ENCODE assay signal across 8 cellular contexts in genomic region chr11:65574963-65575567, GRCh38. TPM values are rescaled to one million over a fixed set of nuclear protein-coding genes. Genes with fewer than 3 reads are reported as not detected.
A peak's percentile ranks its signal among the peaks of the same experiment; 100 is the strongest.
DNase-seq lines count a peak whose midpoint lies in the region; ATAC-seq and TF ChIP-seq lines count a peak whose summit lies in the region.

No MANE protein-coding gene starts in this region.

- H3K4me3 ChIP-seq in GM23338 (peak overlapping the region; percentile 57), Peyer's patch (peak overlapping the region; percentile 77 to 96 (median 87)), endodermal cell (ENCODE audit: low read length) (peak overlapping the region; percentile 74), neuronal stem cell (ENCODE audit: low read length in 2 of 2) (peak overlapping the region in 1 of 2 donors; percentile 51)

- H3F3A ChIP-seq in GM23338 (replicated peaks; ENCODE audit: low read depth): peaks cover 32% of the 10 kb centered on the region

- H3K27ac ChIP-seq in GM23338 (ENCODE audit: low read depth) (no peak overlapping the region), Peyer's patch (peak overlapping the region; percentile 90 to 97 (median 94)), endodermal cell (ENCODE audit: low read depth, low read length) (no peak overlapping the region), neuronal stem cell (replicated peaks; ENCODE audit: low read length) (no peak overlapping the region)

- no peak overlapping the region for H2BK120ac ChIP-seq in neuronal stem cell (ENCODE audit: low read depth, low read length)

- H3K36me3 Mint-ChIP-seq in GM23338 (ENCODE audit: low read depth) (peaks cover 9% of the 10 kb centered on the region), endodermal cell (ENCODE audit: low read depth) (peaks cover 4% of the 10 kb centered on the region)

- H3K9me3 Mint-ChIP-seq in GM23338: no peaks in the 10 kb centered on the region
- H3K9me3 Mint-ChIP-seq in endodermal cell: no peaks in the 10 kb centered on the region

- no peak overlapping the region for H4K91ac ChIP-seq in neuronal stem cell (ENCODE audit: low read depth, low read length, poor library complexity)

- ATAC-seq in GM23338 (no peak), HG02852 (IDR thresholded peaks at IDR 0.05; ENCODE audit: unreplicated experiment) (no peak), HG03460 (IDR thresholded peaks at IDR 0.05; ENCODE audit: unreplicated experiment) (no peak), HG03097 (IDR thresholded peaks at IDR 0.05; ENCODE audit: low FRiP score, unreplicated experiment) (no peak)

- H3K4ac ChIP-seq in neuronal stem cell (ENCODE audit: low read length): no peak overlapping the region

- peaks cover 10% of the 10 kb centered on the region for H4K20me1 ChIP-seq in GM23338 (replicated peaks; ENCODE audit: insufficient read depth)

- H3K4me1 Mint-ChIP-seq in GM23338: peaks cover 45% of the 10 kb centered on the region
- peaks cover 32% of the 10 kb centered on the region for H3K4me1 Mint-ChIP-seq in endodermal cell

- H3K4me1 ChIP-seq in GM23338 (ENCODE audit: insufficient read depth) (peaks cover 23% of the 10 kb centered on the region), Peyer's patch (peaks cover 10 to 74% (median 40%) of the 10 kb centered on the region in 4 donors), endodermal cell (ENCODE audit: control insufficient read depth, insufficient read depth, low read length) (peaks cover 10% of the 10 kb centered on the region), neuronal stem cell (ENCODE audit: control insufficient read depth in 2 of 2, insufficient read depth in 1 of 2, low read depth in 1 of 2, low read length in 2 of 2) (peaks cover 31 to 44% of the 10 kb centered on the region in 2 donors)

- TF ChIP-seq CTCF in GM23338 (conservative IDR thresholded peaks at IDR 0.05; ENCODE audit: low read depth in 2 of 2) (no peak), Peyer's patch (IDR thresholded peaks at IDR 0.05) (no peak), endodermal cell (conservative IDR thresholded peaks at IDR 0.05) (no peak)

- peak overlapping the region; percentile 72 for H3K18ac ChIP-seq in neuronal stem cell (ENCODE audit: low read length)

- DNase-seq in GM23338 (ENCODE audit: low spot score) (peak; percentile 43), Peyer's patch (peak; percentile 45 to 86 (median 79)), endodermal cell (peak; percentile 70), neuronal stem cell (ENCODE audit: low spot score) (no peak), hepatic stellate cell (ENCODE audit: low spot score) (no peak)

- H3K9me3 ChIP-seq in Peyer's patch: no peaks in the 10 kb centered on the region
- no peaks in the 10 kb centered on the region for H3K9me3 ChIP-seq in endodermal cell (ENCODE audit: control insufficient read depth, low read length)
- no peaks in the 10 kb centered on the region for H3K9me3 ChIP-seq in neuronal stem cell (replicated peaks in 1 of 2; ENCODE audit: control insufficient read depth in 2 of 2, insufficient read depth in 1 of 2, low read depth in 1 of 2, low read length in 2 of 2)

- no peak overlapping the region for H3K9ac ChIP-seq in endodermal cell (ENCODE audit: extremely low read depth, low read length, poor library complexity, severe bottlenecking)
- H3K9ac ChIP-seq in neuronal stem cell (ENCODE audit: low read depth, low read length, poor library complexity): peak overlapping the region; percentile 80

- peaks cover 7% of the 10 kb centered on the region for H3K79me1 ChIP-seq in neuronal stem cell (ENCODE audit: low read depth, low read length)

- peak overlapping the region; percentile 43 for H3K23ac ChIP-seq in neuronal stem cell (ENCODE audit: low read depth, low read length, poor library complexity)

- peaks cover 47% of the 10 kb centered on the region for H3K27me3 Mint-ChIP-seq in GM23338 (ENCODE audit: insufficient read depth, low read depth, poor library complexity)
- peaks cover 52% of the 10 kb centered on the region for H3K27me3 Mint-ChIP-seq in endodermal cell (ENCODE audit: insufficient read depth)

- peak overlapping the region; percentile 77 for H3K4me3 Mint-ChIP-seq in GM23338
- peak overlapping the region; percentile 97 for H3K4me3 Mint-ChIP-seq in endodermal cell

- no peak overlapping the region for H4K8ac ChIP-seq in neuronal stem cell (ENCODE audit: low read depth, low read length)

- H3K27ac Mint-ChIP-seq in GM23338: no peak overlapping the region
- no peak overlapping the region for H3K27ac Mint-ChIP-seq in endodermal cell

- H2BK5ac ChIP-seq in neuronal stem cell (ENCODE audit: low read length): no peak overlapping the region

- H3K4me2 ChIP-seq in GM23338 (peak overlapping the region; percentile 82), neuronal stem cell (ENCODE audit: insufficient read depth, low read length, poor library complexity, severe bottlenecking) (peak overlapping the region; percentile 57)

- H3K14ac ChIP-seq in neuronal stem cell (ENCODE audit: low read length): no peak overlapping the region

- H3K79me2 ChIP-seq in GM23338 (replicated peaks; ENCODE audit: insufficient read depth): peaks cover 8% of the 10 kb centered on the region

- H2AK5ac ChIP-seq in neuronal stem cell (ENCODE audit: low read depth, low read length): peak overlapping the region; percentile 27

- H2AFZ ChIP-seq in GM23338: no peak overlapping the region
- H2AFZ ChIP-seq in neuronal stem cell (ENCODE audit: low read length): no peak overlapping the region

- H3K36me3 ChIP-seq in GM23338 (ENCODE audit: insufficient read depth) (no peaks in the 10 kb centered on the region), Peyer's patch (peaks cover 0 to 7% (median 0%) of the 10 kb centered on the region in 3 donors), endodermal cell (ENCODE audit: control insufficient read depth, insufficient read depth, low read length) (no peaks in the 10 kb centered on the region), neuronal stem cell (replicated peaks in 1 of 2; ENCODE audit: control insufficient read depth in 2 of 2, insufficient read depth in 2 of 2, low read length in 2 of 2) (peaks cover 4 to 16% of the 10 kb centered on the region in 2 donors)

- peaks cover 43% of the 10 kb centered on the region for H3K27me3 ChIP-seq in GM23338 (ENCODE audit: insufficient read depth)
- H3K27me3 ChIP-seq in Peyer's patch: no peaks in the 10 kb centered on the region
- H3K27me3 ChIP-seq in endodermal cell (ENCODE audit: control insufficient read depth, insufficient read depth, low read length, poor library complexity, severe bottlenecking): peaks cover 25% of the 10 kb centered on the region
- peaks cover 0 to 25% (median 3%) of the 10 kb centered on the region in 3 experiments for H3K27me3 ChIP-seq in neuronal stem cell (ENCODE audit: control insufficient read depth in 3 of 3, insufficient read depth in 3 of 3, low read depth in 1 of 3, low read length in 3 of 3)

- peak; percentile 37 to 45 for TF ChIP-seq POLR2A in Peyer's patch (IDR thresholded peaks at IDR 0.05)

- WGBS in endodermal cell (ENCODE audit: insufficient coverage in 1 of 2, insufficient read length in 1 of 2), 2 experiments: 13 to 32% methylated on average over 14 to 19 of the region's 19 CpGs
- WGBS in neuronal stem cell (ENCODE audit: extremely low coverage in 2 of 2, insufficient read length in 2 of 2, insufficient replicate concordance in 1 of 2), 2 donors: no CpG with 5 or more reads among the region's 19 CpGs

- H2BK15ac ChIP-seq in neuronal stem cell (ENCODE audit: low read length): no peak overlapping the region

- H3K9me2 ChIP-seq in GM23338 (ENCODE audit: insufficient read depth): no peaks in the 10 kb centered on the region

- H2BK12ac ChIP-seq in neuronal stem cell (ENCODE audit: low read length): no peak overlapping the region

TF ChIP-seq in GM23338, 12 proteins besides CTCF, POLR2A, EP300 and RAD21:
- TF ChIP-seq EZH2 (IDR thresholded peaks at IDR 0.05; ENCODE audit: low read depth, unreplicated experiment) (peak; percentile 50), JUNB (IDR thresholded peaks at IDR 0.05; ENCODE audit: unreplicated experiment) (no peak)

RNA-seq across cellular contexts. Expression of gene EHBP1L1, which starts 0.8 kb away (rescaled TPM):
- total RNA-seq in GM23338 (2014; rRNA removed; shearing (Covaris generic)): 10.9 and 12.6 TPM in 2 replicates
- polyA plus RNA-seq in GM23338 (2016; fragmentation: Nextera tagmentation; extraction: Ambion mirVana): 1.4 and 2.9 TPM in 2 replicates
- total RNA-seq in Peyer's patch (100 to 1,000 TPM in 3 of 4 donors, 10 to 100 TPM in 1; 65.2 to 163 (median 121) TPM), endodermal cell (1 to 10 TPM; 6.2 to 9.8 TPM)
- 7.1 TPM for polyA plus RNA-seq in endodermal cell (2013, experiment 1 of 2)
- polyA plus RNA-seq in endodermal cell (2013, experiment 2 of 2): 5.5 TPM
- 7.3 TPM for polyA plus RNA-seq in neuronal stem cell (2013, experiment 1 of 2)
- polyA plus RNA-seq in neuronal stem cell (2013, experiment 2 of 2): 6.4 TPM

RNA-seq across cellular contexts. Expression of gene FAM89B, which starts 2.7 kb away (rescaled TPM):
- total RNA-seq in GM23338 (2014; rRNA removed; shearing (Covaris generic)): 16.0 and 18.2 TPM in 2 replicates
- 13.0 and 13.9 TPM in 2 replicates for polyA plus RNA-seq in GM23338 (2016; fragmentation: Nextera tagmentation; extraction: Ambion mirVana)
- 10 to 100 TPM; 30.8 to 44.6 (median 32.4) TPM for total RNA-seq in Peyer's patch
- total RNA-seq in endodermal cell: 10 to 100 TPM; 23.3 to 24.9 TPM
- 52.4 TPM for polyA plus RNA-seq in endodermal cell (2013, experiment 1 of 2)
- polyA plus RNA-seq in endodermal cell (2013, experiment 2 of 2): 52.7 TPM
- polyA plus RNA-seq in neuronal stem cell (2013, experiment 1 of 2): 50.9 TPM
- polyA plus RNA-seq in neuronal stem cell (2013, experiment 2 of 2): 50.0 TPM

RNA-seq across cellular contexts. Expression of gene ZNRD2, which starts 4.8 kb away (rescaled TPM):
- total RNA-seq in GM23338 (2014; rRNA removed; shearing (Covaris generic)): 78.1 and 78.6 TPM in 2 replicates
- polyA plus RNA-seq in GM23338 (2016; fragmentation: Nextera tagmentation; extraction: Ambion mirVana): 140 and 148 TPM in 2 replicates
- total RNA-seq in Peyer's patch (10 to 100 TPM; 16.5 to 25.7 (median 25.4) TPM), endodermal cell (10 to 100 TPM; 32.8 to 36.5 TPM)
- 44.3 TPM for polyA plus RNA-seq in endodermal cell (2013, experiment 1 of 2)
- 45.3 TPM for polyA plus RNA-seq in endodermal cell (2013, experiment 2 of 2)
- 53.3 TPM for polyA plus RNA-seq in neuronal stem cell (2013, experiment 1 of 2)
- polyA plus RNA-seq in neuronal stem cell (2013, experiment 2 of 2): 50.3 TPM

RNA-seq across cellular contexts. Expression of gene LTBP3, which starts 16.9 kb away (rescaled TPM):
- 29.2 and 29.8 TPM in 2 replicates for total RNA-seq in GM23338 (2014; rRNA removed; shearing (Covaris generic))
- 9.5 and 11.9 TPM in 2 replicates for polyA plus RNA-seq in GM23338 (2016; fragmentation: Nextera tagmentation; extraction: Ambion mirVana)
- total RNA-seq in Peyer's patch: 100 to 1,000 TPM in 1 of 4 donors, 10 to 100 TPM in 3; 42.0 to 150 (median 88.3) TPM
- total RNA-seq in endodermal cell: 10 to 100 TPM; 19.7 to 24.2 TPM
- 23.3 TPM for polyA plus RNA-seq in endodermal cell (2013, experiment 1 of 2)
- polyA plus RNA-seq in endodermal cell (2013, experiment 2 of 2): 23.8 TPM
- 8.7 TPM for polyA plus RNA-seq in neuronal stem cell (2013, experiment 1 of 2)
- 8.6 TPM for polyA plus RNA-seq in neuronal stem cell (2013, experiment 2 of 2)

RNA-seq across cellular contexts. Expression of gene KCNK7, which starts 20.5 kb away (rescaled TPM):
- not detected in 2 replicates for total RNA-seq in GM23338 (2014; rRNA removed; shearing (Covaris generic))
- 0.24 and 0.60 TPM in 2 replicates for polyA plus RNA-seq in GM23338 (2016; fragmentation: Nextera tagmentation; extraction: Ambion mirVana)
- total RNA-seq in Peyer's patch (1 to 10 TPM in 3 of 4 donors, not detected in 1; 1.5 to 3.5 (median 2.5) TPM), endodermal cell (1 to 10 TPM in 1 of 2 donors, not detected in 1; 1.2 TPM)
- not detected for polyA plus RNA-seq in endodermal cell (2013, experiment 1 of 2)
- not detected for polyA plus RNA-seq in endodermal cell (2013, experiment 2 of 2)
- polyA plus RNA-seq in neuronal stem cell (2013, experiment 1 of 2): 0.06 TPM
- 0.08 TPM for polyA plus RNA-seq in neuronal stem cell (2013, experiment 2 of 2)

Comparison
In these comparisons a context has a peak if more than half of its experiments do, and no peak if none do; other contexts are left out.
1. DNase-seq: peak in GM23338 (single experiment), Peyer's patch (3 of 3) and endodermal cell (single experiment); none in neuronal stem cell (single experiment) and hepatic stellate cell (single experiment).
2. H3K27ac ChIP-seq: peak in Peyer's patch (4 of 4); none in GM23338 (single experiment), endodermal cell (single experiment) and neuronal stem cell (single experiment).